9 cellular contexts compared by ENCODE assay signal in genomic region chrX:42615161-42615563, GRCh38.
A peak's percentile ranks its signal among the peaks of the same experiment; 100 is the strongest.
DNase-seq lines count a peak whose midpoint lies in the region; ATAC-seq and TF ChIP-seq lines count a peak whose summit lies in the region.
"Had no signal": no experiment of that assay in that cellular context is flagged by ENCODE, and none has a peak within 500 bp of the region (broad histone marks: within the 10 kb centered on the region; RNA-seq: fewer than 3 reads in every experiment).

No MANE protein-coding gene starts in this region.

- TF ChIP-seq CTCF in BJ (IDR thresholded peaks at IDR 0.05; ENCODE audit: insufficient read depth, low read depth, low read length) (0 out of 2 replicates have a peak, but pooled peaks have one; percentile 17), Panc1 (IDR thresholded peaks at IDR 0.05) (peak; percentile 6; the same call in 1 of the 2 replicates), lower lobe of right lung (IDR thresholded peaks at IDR 0.05) (no peak)

- no peaks in the 10 kb centered on the region for H3K9me3 ChIP-seq in Panc1 (ENCODE audit: control insufficient read depth, insufficient read depth, low read depth, low read length)
- H3K9me3 ChIP-seq in lower lobe of right lung, result no peaks in the 10 kb centered on the region
- H3K9me3 ChIP-seq: ascending aorta had no signal

- H3K4me3 ChIP-seq in BJ (ENCODE audit: low read depth, low read length) (no peak overlapping the region), Panc1 (ENCODE audit: low read depth in 2 of 2, low read length in 2 of 2) (no peak overlapping the region), lower lobe of right lung (no peak overlapping the region)
- H3K4me3 ChIP-seq: ascending aorta had no signal

- no peaks in the 10 kb centered on the region for H3K27me3 ChIP-seq in BJ (ENCODE audit: control insufficient read depth, insufficient read depth, low read length)
- no peaks in the 10 kb centered on the region for H3K27me3 ChIP-seq in Panc1 (ENCODE audit: control insufficient read depth, insufficient read depth, low read length)
- no peaks in the 10 kb centered on the region for H3K27me3 ChIP-seq in lower lobe of right lung (ENCODE audit: low read depth)
- H3K27me3 ChIP-seq: ascending aorta had no signal

- H3K27ac ChIP-seq in Panc1 (ENCODE audit: low read length), result no peak overlapping the region
- no peak overlapping the region for H3K27ac ChIP-seq in lower lobe of right lung
- H3K27ac ChIP-seq: ascending aorta had no signal

- H3K4me1 ChIP-seq in Panc1 (ENCODE audit: control insufficient read depth, insufficient read depth, low read length) (no peaks in the 10 kb centered on the region), lower lobe of right lung (no peaks in the 10 kb centered on the region)
- H3K4me1 ChIP-seq: ascending aorta had no signal

- BruUV-seq in Panc1 (replicated peaks; lab: Mats Ljungman, UMichigan), result no TSS peak

- ATAC-seq in Panc1 (no peak), lower lobe of right lung (no peak)

- in situ Hi-C loops in Panc1 (cut with HindIII; ENCODE audit: low pct_unique_long_range_greater_than_20kb, low sequenced_read_pairs), result no loop called here

- H3K36me3 ChIP-seq in BJ (ENCODE audit: control insufficient read depth, insufficient read depth, low read length) (no peaks in the 10 kb centered on the region), Panc1 (ENCODE audit: control insufficient read depth, insufficient read depth, low read length) (no peaks in the 10 kb centered on the region), lower lobe of right lung (no peaks in the 10 kb centered on the region)
- H3K36me3 ChIP-seq: ascending aorta had no signal

- DNase-seq in BJ (ENCODE audit: low read depth), result no peak
- peak; percentile 0 for DNase-seq in ELR (ENCODE audit: low read depth)
- no peak for DNase-seq in Panc1 (ENCODE audit: low read depth, low spot score)
- DNase-seq in germinal center (ENCODE audit: low spot score), result peak; percentile 2
- DNase-seq in pons (ENCODE audit: low spot score), result no peak
- no peak for DNase-seq in posterior cingulate gyrus
- DNase-seq in lower lobe of right lung, result no peak
- DNase-seq: midbrain had no signal

- intact Hi-C loops in Panc1 (cut with micrococcal nuclease; ENCODE audit: unreplicated experiment) (no loop called here), posterior cingulate gyrus (cut with DNase I) (no loop called here), lower lobe of right lung (cut with DNase I) (no loop called here)

- POLR2A ChIA-PET in BJ (lab: Charles Lee) (no interaction called here), Panc1 (lab: Charles Lee) (no interaction called here)

- CTCF ChIA-PET in BJ (lab: Yijun Ruan, JAX), result no interaction called here
- CTCF ChIA-PET in Panc1 (lab: Charles Lee), result no interaction called here

Comparison
In these comparisons a context has a peak if more than half of its experiments do, and no peak if none do; other contexts are left out.
1. DNase-seq: peak in ELR (single experiment) and germinal center (single experiment); none in BJ (single experiment), Panc1 (single experiment), pons (single experiment), posterior cingulate gyrus (0 of 10) and lower lobe of right lung (single experiment).